In genomic region chr14:24089890-24090289, GRCh38 we compare ENCODE assay signal across 16 cellular contexts. TPM values are rescaled to one million over a fixed set of nuclear protein-coding genes. Genes with fewer than 3 reads are reported as not detected.
A peak's percentile ranks its signal among the peaks of the same experiment; 100 is the strongest.
DNase-seq lines count a peak whose midpoint lies in the region; ATAC-seq, FAIRE-seq and TF ChIP-seq lines count a peak whose summit lies in the region.
"Had no signal": no experiment of that assay in that cellular context is flagged by ENCODE, and none has a peak within 500 bp of the region (broad histone marks: within the 10 kb centered on the region; RNA-seq: fewer than 3 reads in every experiment).

No MANE protein-coding gene starts in this region.

- H3K4me2 ChIP-seq in H1 (ENCODE audit: insufficient read depth in 1 of 2, low read depth in 2 of 2, low read length in 2 of 2) (no peak overlapping the region), parathyroid adenoma (ENCODE audit: low read length) (peak overlapping the region; percentile 22)

- H3K79me2 ChIP-seq in H1 (ENCODE audit: control insufficient read depth in 1 of 2, insufficient read depth in 2 of 2, low read length in 2 of 2), result peaks cover 0 to 5% of the 10 kb centered on the region in 2 experiments; a peak in 2 of 4 replicates
- H3K79me2 ChIP-seq in parathyroid adenoma, result no peaks in the 10 kb centered on the region

- no peak overlapping the region for H2BK5ac ChIP-seq in H1 (ENCODE audit: low read depth, low read length)

- TF ChIP-seq POLR2A in H1 (IDR thresholded peaks at IDR 0.05; ENCODE audit: control extremely low read depth in 1 of 2, low read depth in 2 of 2, low read length in 2 of 2) (no peak), gastrocnemius medialis (IDR thresholded peaks at IDR 0.05) (no peak)

- H2AFZ ChIP-seq in H1 (ENCODE audit: low read length), result no peak overlapping the region
- no peak overlapping the region for H2AFZ ChIP-seq in parathyroid adenoma

- H3K4me1 Mint-ChIP-seq in CD14-positive monocyte, result peaks cover 30% of the 10 kb centered on the region

- TF ChIP-seq CTCF in CD14-positive monocyte (IDR thresholded peaks at IDR 0.05), result no peak
- TF ChIP-seq CTCF in WERI-Rb-1 (IDR thresholded peaks at IDR 0.05; ENCODE audit: low read depth, low read length), result no peak
- TF ChIP-seq CTCF in H1 (IDR thresholded peaks at IDR 0.05; ENCODE audit: control extremely low read depth in 1 of 3, insufficient read depth in 1 of 3, low read depth in 1 of 3, low read length in 3 of 3), result no peak
- TF ChIP-seq CTCF in parathyroid adenoma (IDR thresholded peaks at IDR 0.05), result no peak
- no peak for TF ChIP-seq CTCF in gastrocnemius medialis (IDR thresholded peaks at IDR 0.05 in 4 of 5, conservative IDR thresholded peaks at IDR 0.05 in 1 of 5)

- H2AK5ac ChIP-seq in H1 (ENCODE audit: low read depth, low read length), result peak overlapping the region; percentile 96; the same call in 1 of the 2 replicates

- peaks cover 0 to 2% (median 0%) of the 10 kb centered on the region in 3 donors for H3K27me3 Mint-ChIP-seq in CD14-positive monocyte (ENCODE audit: low read depth in 3 of 3)
- H3K27me3 Mint-ChIP-seq: CD4-positive, CD25-positive, alpha-beta regulatory T cell; CD8-positive, alpha-beta memory T cell had no signal

- H2BK20ac ChIP-seq in H1 (ENCODE audit: low read length), result 0 out of 2 replicates have a peak overlapping the region, but pooled peaks have one; percentile 34

- H3K36me3 Mint-ChIP-seq in CD14-positive monocyte, result no peaks in the 10 kb centered on the region
- H3K36me3 Mint-ChIP-seq: CD4-positive, CD25-positive, alpha-beta regulatory T cell had no signal

- TF ChIP-seq EP300 in H1 (IDR thresholded peaks at IDR 0.05; ENCODE audit: borderline replicate concordance in 1 of 2, low read depth in 2 of 2, low read length in 2 of 2), result no peak

- peaks cover 0 to 3% (median 0%) of the 10 kb centered on the region in 7 donors for H3K9me3 Mint-ChIP-seq in CD14-positive monocyte
- H3K9me3 Mint-ChIP-seq: CD4-positive, CD25-positive, alpha-beta regulatory T cell; CD8-positive, alpha-beta memory T cell had no signal

- H3K4ac ChIP-seq in H1 (replicated peaks; ENCODE audit: insufficient read length, low read depth, low read length), result no peak overlapping the region

- no peak for ATAC-seq in gastrocnemius medialis
- ATAC-seq in GM21723 (IDR thresholded peaks at IDR 0.05; ENCODE audit: unreplicated experiment), result no peak

- H4K5ac ChIP-seq in H1 (ENCODE audit: insufficient read length, low read depth, low read length), result no peak overlapping the region

- H3K4me1 ChIP-seq in H1 (replicated peaks in 1 of 4; ENCODE audit: control insufficient read depth in 3 of 4, insufficient read depth in 4 of 4, low read length in 3 of 4) (peaks cover 0 to 7% (median 4%) of the 10 kb centered on the region in 4 experiments; a peak in 5 of 7 replicates), parathyroid adenoma (peaks cover 9% of the 10 kb centered on the region), gastrocnemius medialis (peaks cover under 1 to 9% of the 10 kb centered on the region in 2 donors)

- H3K4me3 ChIP-seq in WERI-Rb-1 (ENCODE audit: low read depth, low read length), result no peak overlapping the region
- no peak overlapping the region for H3K4me3 ChIP-seq in H1 (ENCODE audit: extremely low read depth in 1 of 4, insufficient read depth in 2 of 4, low read depth in 3 of 4, low read length in 4 of 4)
- no peak overlapping the region for H3K4me3 ChIP-seq in parathyroid adenoma (ENCODE audit: low read depth, low read length)
- no peak overlapping the region for H3K4me3 ChIP-seq in gastrocnemius medialis
- H3K4me3 ChIP-seq: GM12878 had no signal

- 0 out of 2 replicates have a peak overlapping the region, but pooled peaks have one; percentile 72 for H2BK15ac ChIP-seq in H1 (ENCODE audit: low read length)

- no peaks in the 10 kb centered on the region for H4K20me1 ChIP-seq in H1 (replicated peaks in 1 of 2; ENCODE audit: control insufficient read depth in 1 of 2, insufficient read depth in 2 of 2, low read length in 2 of 2)

- CTCF ChIA-PET in H1 (lab: Charles Lee; ENCODE audit: partially characterized antibody), result interaction anchor here (0.8 to 12.8 kb wide), 13 partner anchors 16 to 106 kb away, joined by 3 to 316 read pairs (median 5); partner anchors contain the start of genes CARMIL3, CPNE6, DCAF11 and DHRS4L2

- H3K9me3 ChIP-seq in WERI-Rb-1 (ENCODE audit: severe bottlenecking), result no peaks in the 10 kb centered on the region
- no peaks in the 10 kb centered on the region for H3K9me3 ChIP-seq in H1 (ENCODE audit: insufficient read depth in 2 of 2, low read depth in 1 of 2, low read length in 1 of 2)
- no peaks in the 10 kb centered on the region for H3K9me3 ChIP-seq in parathyroid adenoma (ENCODE audit: control insufficient read depth, low read length)
- no peaks in the 10 kb centered on the region for H3K9me3 ChIP-seq in gastrocnemius medialis

- peak overlapping the region; percentile 61 for H3K27ac ChIP-seq in WERI-Rb-1
- H3K27ac ChIP-seq in H1 (ENCODE audit: low read depth, low read length), result no peak overlapping the region
- no peak overlapping the region for H3K27ac ChIP-seq in parathyroid adenoma
- no peak overlapping the region for H3K27ac ChIP-seq in gastrocnemius medialis

- no peaks in the 10 kb centered on the region for H3K27me3 ChIP-seq in WERI-Rb-1 (ENCODE audit: insufficient read depth, low read depth, severe bottlenecking)
- no peaks in the 10 kb centered on the region; a peak in 1 of 7 replicates for H3K27me3 ChIP-seq in H1 (replicated peaks in 1 of 4; ENCODE audit: control insufficient read depth in 3 of 4, extremely low read depth in 1 of 4, insufficient read depth in 3 of 4, low read length in 3 of 4)
- H3K27me3 ChIP-seq in parathyroid adenoma (ENCODE audit: control insufficient read depth, insufficient read depth, low read length), result no peaks in the 10 kb centered on the region
- no peaks in the 10 kb centered on the region for H3K27me3 ChIP-seq in gastrocnemius medialis

- H4K8ac ChIP-seq in H1 (ENCODE audit: extremely low read depth, insufficient read depth, low read length), result no peak overlapping the region

- FAIRE-seq in H1 (lab: Jason Lieb, UNC), result no peak
- FAIRE-seq: D721Med had no signal

- DNase-seq in CD14-positive monocyte (ENCODE audit: low spot score) (peak; percentile 8), WERI-Rb-1 (no peak), H1 (ENCODE audit: low read depth in 1 of 2, low spot score in 2 of 2) (no peak), gastrocnemius medialis (no peak), NCI-H187 treated with DMSO at 0.1 percent for 48 hours (lab: John Stamatoyannopoulos, UW) (no peak)
- no peak for DNase-seq in stimulated activated naive CD4-positive, alpha-beta T cell treated with Interleukin-2 at 50 U/mL for 16 hours (lab: John Stamatoyannopoulos, UW)

- POLR2A ChIA-PET in H1 (lab: Charles Lee; ENCODE audit: partially characterized antibody), result interaction anchor here (1.0 to 23.9 kb wide), 6 partner anchors 16 to 75 kb away, joined by 3 to 626 read pairs (median 111); partner anchors contain the start of genes CARMIL3, CPNE6, DCAF11 and NRL

- intact Hi-C loops in CD14-positive monocyte (cut with micrococcal nuclease), result loop anchor here in 1 of 2 donors (2.0 kb wide), 2 partner anchors 31 to 75 kb away; no protein-coding TSS in a partner anchor
- intact Hi-C loops in gastrocnemius medialis (cut with DNase I; ENCODE audit: low total_unique reads), result loop anchor here (1.0 kb wide), 2 partner anchors 32 to 76 kb away; no protein-coding TSS in a partner anchor

- peaks cover 4% of the 10 kb centered on the region; the same call in 1 of the 2 replicates for H3K23me2 ChIP-seq in H1 (ENCODE audit: low read depth, low read length)

- no peaks in the 10 kb centered on the region for H3K36me3 ChIP-seq in WERI-Rb-1
- no peaks in the 10 kb centered on the region for H3K36me3 ChIP-seq in H1 (ENCODE audit: control insufficient read depth in 2 of 4, insufficient read depth in 4 of 4, low read length in 3 of 4)
- H3K36me3 ChIP-seq in parathyroid adenoma (ENCODE audit: control insufficient read depth, insufficient read depth, low read length), result no peaks in the 10 kb centered on the region
- no peaks in the 10 kb centered on the region for H3K36me3 ChIP-seq in gastrocnemius medialis

- in situ Hi-C loops in gastrocnemius medialis (cut with MboI; ENCODE audit: low sequenced_read_pairs in 4 of 4), result loop anchor here in 1 of 4 donors (5.0 kb wide), 1 partner anchor 33 kb away; no protein-coding TSS in a partner anchor

- no peak overlapping the region for H3K23ac ChIP-seq in H1 (ENCODE audit: insufficient read length)

- H4K91ac ChIP-seq in H1 (replicated peaks; ENCODE audit: insufficient read length, low read length), result no peak overlapping the region

- H3K9ac ChIP-seq in H1 (replicated peaks in 1 of 4; ENCODE audit: extremely low read depth in 1 of 4, low read depth in 3 of 4, low read length in 3 of 4) (no peak overlapping the region), parathyroid adenoma (no peak overlapping the region)

- no peak overlapping the region for H2BK12ac ChIP-seq in H1 (ENCODE audit: low read depth, low read length)

- WGBS in H1 (ENCODE audit: extremely low coverage in 1 of 2, insufficient coverage in 1 of 2, insufficient read length in 1 of 2, insufficient replicate concordance in 2 of 2, low coverage in 1 of 2, low lambda C conversion rate in 2 of 2, missing lambda C conversion rate in 1 of 2), 2 experiments, result 84% methylated on average over 6 of the region's 6 CpGs; no CpG with 5 or more reads in 1 of the 2 experiments

- no peaks in the 10 kb centered on the region for H3K79me1 ChIP-seq in H1 (ENCODE audit: low read depth, low read length)

- no peak overlapping the region for H3K27ac Mint-ChIP-seq in CD14-positive monocyte

- no peak overlapping the region; the same call in 1 of the 2 replicates for H3K18ac ChIP-seq in H1 (ENCODE audit: extremely low read depth, low read length)

- no peak overlapping the region for H3K14ac ChIP-seq in H1 (ENCODE audit: insufficient read length)

- no peak overlapping the region for H2BK120ac ChIP-seq in H1 (replicated peaks; ENCODE audit: low read depth, low read length)

- no peak for TF ChIP-seq RAD21 in H1 (IDR thresholded peaks at IDR 0.05 in 1 of 2, conservative IDR thresholded peaks at IDR 0.05 in 1 of 2; ENCODE audit: low read depth in 2 of 2, low read length in 2 of 2)

- H3K56ac ChIP-seq in H1 (replicated peaks; ENCODE audit: insufficient read length, low read depth, low read length), result no peak overlapping the region

- no peak overlapping the region for H3K4me3 Mint-ChIP-seq in CD14-positive monocyte

RNA-seq across cellular contexts. Expression of gene PCK2, which starts 4.2 kb away (rescaled TPM):
- polyA plus RNA-seq in CD14-positive monocyte (10 to 100 TPM; 29.9 to 34.2 TPM), H1 (2011; rRNA removed) (115 and 221 TPM in 2 replicates)
- 79.3 and 81.9 TPM in 2 replicates for total RNA-seq in H1 (2021; fragmentation: NEBNext Ultra II Directional; extraction: Animal tissue kit (Norgen Biotek cat#: 25700))
- polyA plus RNA-seq in H1 (2011; cell fraction: cytosol; rRNA removed), result 165 TPM
- 263 TPM for polyA plus RNA-seq in H1 (2011; cell fraction: nucleus; rRNA removed)
- polyA plus RNA-seq in H1 (2012, experiment 1 of 2), result 63.9 to 105 TPM (median 99.4 TPM) in 4 replicates
- 105 TPM for polyA plus RNA-seq in H1 (2012, experiment 2 of 2)
- 67.3 TPM for polyA plus RNA-seq in H1 (2013, experiment 1 of 2)
- 67.0 TPM for polyA plus RNA-seq in H1 (2013, experiment 2 of 2)
- 75.2 and 96.9 TPM in 2 replicates for polyA minus RNA-seq in H1 (2011; rRNA and poly(A)+ RNA removed)
- 79.0 TPM for polyA minus RNA-seq in H1 (2011; cell fraction: cytosol; rRNA and poly(A)+ RNA removed)
- 63.1 TPM for polyA minus RNA-seq in H1 (2011; cell fraction: nucleus; rRNA and poly(A)+ RNA removed)
- total RNA-seq in gastrocnemius medialis, result 1 to 10 TPM; 1.9 to 9.8 (median 3.6) TPM

RNA-seq across cellular contexts. Expression of gene CPNE6, which starts 18.5 kb away (rescaled TPM):
- polyA plus RNA-seq in CD14-positive monocyte (not detected), H1 (2011; rRNA removed) (0.02 and 0.05 TPM in 2 replicates)
- total RNA-seq in H1 (2021; fragmentation: NEBNext Ultra II Directional; extraction: Animal tissue kit (Norgen Biotek cat#: 25700)), result not detected in 2 replicates
- polyA plus RNA-seq in H1 (2011; cell fraction: cytosol; rRNA removed), result not detected
- 0.81 TPM for polyA plus RNA-seq in H1 (2011; cell fraction: nucleus; rRNA removed)
- polyA plus RNA-seq in H1 (2012, experiment 1 of 2), result not detected in 4 replicates
- not detected for polyA plus RNA-seq in H1 (2012, experiment 2 of 2)
- 0.04 TPM for polyA plus RNA-seq in H1 (2013, experiment 1 of 2)
- polyA plus RNA-seq in H1 (2013, experiment 2 of 2), result not detected
- 0.07 TPM in 1 of 2 replicates, not detected in the other for polyA minus RNA-seq in H1 (2011; rRNA and poly(A)+ RNA removed)
- not detected for polyA minus RNA-seq in H1 (2011; cell fraction: cytosol; rRNA and poly(A)+ RNA removed)
- not detected for polyA minus RNA-seq in H1 (2011; cell fraction: nucleus; rRNA and poly(A)+ RNA removed)
- total RNA-seq in gastrocnemius medialis, result not detected
- total RNA-seq: A172; A673; CD4-positive, CD25-positive, alpha-beta regulatory T cell; CD8-positive, alpha-beta memory T cell; H7 had no signal
- polyA plus RNA-seq: BJ; CD4-positive, CD25-positive, alpha-beta regulatory T cell; CD8-positive, alpha-beta memory T cell had no signal

RNA-seq across cellular contexts. Expression of gene DCAF11, which starts 24.7 kb away (rescaled TPM):
- 10 to 100 TPM; 48.8 to 56.6 TPM for polyA plus RNA-seq in CD14-positive monocyte
- 63.6 and 67.2 TPM in 2 replicates for total RNA-seq in H1 (2021; fragmentation: NEBNext Ultra II Directional; extraction: Animal tissue kit (Norgen Biotek cat#: 25700))
- polyA plus RNA-seq in H1 (2011; rRNA removed), result 60.4 and 74.6 TPM in 2 replicates
- 80.4 TPM for polyA plus RNA-seq in H1 (2011; cell fraction: cytosol; rRNA removed)
- 82.9 TPM for polyA plus RNA-seq in H1 (2011; cell fraction: nucleus; rRNA removed)
- polyA plus RNA-seq in H1 (2012, experiment 1 of 2), result 58.7 to 73.6 TPM (median 70.9 TPM) in 4 replicates
- 77.2 TPM for polyA plus RNA-seq in H1 (2012, experiment 2 of 2)
- polyA plus RNA-seq in H1 (2013, experiment 1 of 2), result 30.0 TPM
- 30.0 TPM for polyA plus RNA-seq in H1 (2013, experiment 2 of 2)
- polyA minus RNA-seq in H1 (2011; rRNA and poly(A)+ RNA removed), result 83.6 and 86.0 TPM in 2 replicates
- 46.2 TPM for polyA minus RNA-seq in H1 (2011; cell fraction: cytosol; rRNA and poly(A)+ RNA removed)
- 55.6 TPM for polyA minus RNA-seq in H1 (2011; cell fraction: nucleus; rRNA and poly(A)+ RNA removed)
- 100 to 1,000 TPM in 1 of 4 donors, 10 to 100 TPM in 3; 52.4 to 113 (median 88.7) TPM for total RNA-seq in gastrocnemius medialis

RNA-seq across cellular contexts. Expression of gene NRL, which starts 24.9 kb away (rescaled TPM):
- polyA plus RNA-seq in CD14-positive monocyte, result 1 to 10 TPM; 1.1 to 1.5 TPM
- 1.1 TPM in 2 replicates for total RNA-seq in H1 (2021; fragmentation: NEBNext Ultra II Directional; extraction: Animal tissue kit (Norgen Biotek cat#: 25700))
- polyA plus RNA-seq in H1 (2011; rRNA removed), result 2.1 and 2.2 TPM in 2 replicates
- 1.9 TPM for polyA plus RNA-seq in H1 (2011; cell fraction: cytosol; rRNA removed)
- 1.8 TPM for polyA plus RNA-seq in H1 (2011; cell fraction: nucleus; rRNA removed)
- polyA plus RNA-seq in H1 (2012, experiment 1 of 2), result 0.39 to 1.3 TPM (median 0.65 TPM) in 4 replicates
- polyA plus RNA-seq in H1 (2012, experiment 2 of 2), result 1.0 TPM
- 1.1 TPM for polyA plus RNA-seq in H1 (2013, experiment 1 of 2)
- 1.3 TPM for polyA plus RNA-seq in H1 (2013, experiment 2 of 2)
- 0.95 and 1.5 TPM in 2 replicates for polyA minus RNA-seq in H1 (2011; rRNA and poly(A)+ RNA removed)
- polyA minus RNA-seq in H1 (2011; cell fraction: cytosol; rRNA and poly(A)+ RNA removed), result 0.51 TPM
- polyA minus RNA-seq in H1 (2011; cell fraction: nucleus; rRNA and poly(A)+ RNA removed), result 2.5 TPM
- 1 to 10 TPM in 3 of 4 donors, under 1 TPM in 1; 0.82 to 4.5 (median 2.4) TPM for total RNA-seq in gastrocnemius medialis
- total RNA-seq: A172 had no signal

RNA-seq across cellular contexts. Expression of gene CARMIL3, which starts 38.1 kb away (rescaled TPM):
- polyA plus RNA-seq in CD14-positive monocyte, result not detected
- total RNA-seq in H1 (2021; fragmentation: NEBNext Ultra II Directional; extraction: Animal tissue kit (Norgen Biotek cat#: 25700)), result 8.5 and 9.0 TPM in 2 replicates
- 6.0 and 7.8 TPM in 2 replicates for polyA plus RNA-seq in H1 (2011; rRNA removed)
- 6.2 TPM for polyA plus RNA-seq in H1 (2011; cell fraction: cytosol; rRNA removed)
- polyA plus RNA-seq in H1 (2011; cell fraction: nucleus; rRNA removed), result 66.0 TPM
- 8.3 to 9.7 TPM (median 9.4 TPM) in 4 replicates for polyA plus RNA-seq in H1 (2012, experiment 1 of 2)
- polyA plus RNA-seq in H1 (2012, experiment 2 of 2), result 4.6 TPM
- polyA plus RNA-seq in H1 (2013, experiment 1 of 2), result 4.0 TPM
- polyA plus RNA-seq in H1 (2013, experiment 2 of 2), result 3.4 TPM
- polyA minus RNA-seq in H1 (2011; rRNA and poly(A)+ RNA removed), result 9.5 and 11.4 TPM in 2 replicates
- 3.9 TPM for polyA minus RNA-seq in H1 (2011; cell fraction: cytosol; rRNA and poly(A)+ RNA removed)
- 17.4 TPM for polyA minus RNA-seq in H1 (2011; cell fraction: nucleus; rRNA and poly(A)+ RNA removed)
- total RNA-seq in gastrocnemius medialis, result under 1 TPM in 2 of 4 donors, not detected in 2; 0.04 to 0.31 TPM
- polyA plus RNA-seq: CD4-positive, CD25-positive, alpha-beta regulatory T cell had no signal
